23 cellular contexts compared by ENCODE assay signal in genomic region chr3:17142516-17142915, GRCh38.
DNase-seq lines count a peak whose midpoint lies in the region; ATAC-seq and TF ChIP-seq lines count a peak whose summit lies in the region.
"Had no signal": no experiment of that assay in that cellular context is flagged by ENCODE, and none has a peak within 500 bp of the region (broad histone marks: within the 10 kb centered on the region; RNA-seq: fewer than 3 reads in every experiment).

No MANE protein-coding gene starts in this region.

- peak overlapping the region; percentile 13 for H3K27ac Mint-ChIP-seq in activated CD4-positive, alpha-beta T cell treated with anti-CD3 and anti-CD28 coated beads for 36 hours
- peak overlapping the region; percentile 16 for H3K27ac Mint-ChIP-seq in stimulated activated naive B cell treated with anti-CD40 and anti-IgM and Interleukin-4, amounts not matched to agents 10 μg/mL and 1 μg/mL and 100 μg/mL, for 72 hours
- peak overlapping the region in 1 of 2 donors; percentile 88 for H3K27ac Mint-ChIP-seq in activated naive CD4-positive, alpha-beta T cell treated with anti-CD3 and anti-CD28 coated beads, Interleukin-2, amount 50 U/mL, for 72 hours
- H3K27ac Mint-ChIP-seq: B cell; CD4-positive, alpha-beta T cell; CD8-positive, alpha-beta T cell had no signal

- no peaks in the 10 kb centered on the region for H3K27me3 Mint-ChIP-seq in activated CD4-positive, alpha-beta T cell treated with anti-CD3 and anti-CD28 coated beads for 36 hours
- peaks cover 0 to 4% of the 10 kb centered on the region in 2 donors for H3K27me3 Mint-ChIP-seq in stimulated activated naive B cell treated with anti-CD40 and anti-IgM and Interleukin-4, amounts not matched to agents 10 μg/mL and 1 μg/mL and 100 μg/mL, for 72 hours
- H3K27me3 Mint-ChIP-seq: CD4-positive, alpha-beta T cell had no signal

- no peaks in the 10 kb centered on the region for H3K4me1 ChIP-seq in RWPE2 (ENCODE audit: insufficient read depth, poor library complexity, severe bottlenecking)
- H3K4me1 ChIP-seq: A549 had no signal

- H3K27ac ChIP-seq in RWPE2 (ENCODE audit: poor library complexity, severe bottlenecking): no peak overlapping the region
- H3K27ac ChIP-seq: 22Rv1; A549; BLaER1 treated with 17β-estradiol and CSF1 and Interleukin-3, amounts not matched to agents 10 nM and 100 nM; C4-2B had no signal

- no peaks in the 10 kb centered on the region for H3K36me3 ChIP-seq in RWPE2 (ENCODE audit: low read depth)
- no peaks in the 10 kb centered on the region for H3K36me3 ChIP-seq in MG63
- H3K36me3 ChIP-seq: BLaER1 treated with 17β-estradiol and CSF1 and Interleukin-3, amounts not matched to agents 10 nM and 100 nM had no signal

- H3K27me3 ChIP-seq in RWPE2 (ENCODE audit: insufficient read depth, poor library complexity, severe bottlenecking) (no peaks in the 10 kb centered on the region), MG63 (no peaks in the 10 kb centered on the region)
- H3K27me3 ChIP-seq: BLaER1 treated with 17β-estradiol and CSF1 and Interleukin-3, amounts not matched to agents 10 nM and 100 nM had no signal

- no peak for ATAC-seq in activated CD4-positive, alpha-beta T cell treated with anti-CD3 and anti-CD28 coated beads for 36 hours
- no peak for ATAC-seq in RWPE2 (ENCODE audit: low read depth)
- no peak for ATAC-seq in stimulated activated naive B cell treated with anti-CD40 and anti-IgM and Interleukin-4, amounts not matched to agents 10 μg/mL and 1 μg/mL and 100 μg/mL, for 72 hours (replicated peaks)
- no peak for ATAC-seq in activated naive CD4-positive, alpha-beta T cell treated with anti-CD3 and anti-CD28 coated beads, Interleukin-2, amount 50 U/mL, for 72 hours
- ATAC-seq: A549; CD8-positive, alpha-beta T cell had no signal

- H3K4me3 ChIP-seq in RWPE2 (ENCODE audit: severe bottlenecking): no peak overlapping the region
- no peak overlapping the region for H3K4me3 ChIP-seq in MG63
- H3K4me3 ChIP-seq: A549; BLaER1 treated with 17β-estradiol and CSF1 and Interleukin-3, amounts not matched to agents 10 nM and 100 nM had no signal

- CTCF ChIA-PET in activated CD4-positive, alpha-beta T cell treated with anti-CD3 and anti-CD28 coated beads for 36 hours (lab: Charles Lee): interaction anchor here (0.7 kb wide), 1 partner anchor 260 kb away, joined by 3 read pairs; no protein-coding TSS in a partner anchor

- H3K9me3 ChIP-seq in RWPE2 (ENCODE audit: severe bottlenecking) (no peaks in the 10 kb centered on the region), MG63 (no peaks in the 10 kb centered on the region)
- H3K9me3 ChIP-seq: A549 had no signal

- H3K36me3 Mint-ChIP-seq in activated CD4-positive, alpha-beta T cell treated with anti-CD3 and anti-CD28 coated beads for 36 hours (ENCODE audit: low read depth): no peaks in the 10 kb centered on the region
- peaks cover 0 to 9% of the 10 kb centered on the region in 2 donors for H3K36me3 Mint-ChIP-seq in stimulated activated naive B cell treated with anti-CD40 and anti-IgM and Interleukin-4, amounts not matched to agents 10 μg/mL and 1 μg/mL and 100 μg/mL, for 72 hours
- peaks cover 0 to 30% of the 10 kb centered on the region in 2 donors for H3K36me3 Mint-ChIP-seq in activated naive CD4-positive, alpha-beta T cell treated with anti-CD3 and anti-CD28 coated beads, Interleukin-2, amount 50 U/mL, for 72 hours
- H3K36me3 Mint-ChIP-seq: CD8-positive, alpha-beta T cell had no signal

- POLR2A ChIA-PET in activated CD4-positive, alpha-beta T cell treated with anti-CD3 and anti-CD28 coated beads for 36 hours (lab: Charles Lee): no interaction called here

- H3K4me1 Mint-ChIP-seq in activated CD4-positive, alpha-beta T cell treated with anti-CD3 and anti-CD28 coated beads for 36 hours: peaks cover 18% of the 10 kb centered on the region
- H3K4me1 Mint-ChIP-seq in stimulated activated naive B cell treated with anti-CD40 and anti-IgM and Interleukin-4, amounts not matched to agents 10 μg/mL and 1 μg/mL and 100 μg/mL, for 72 hours: peaks cover 9 to 10% of the 10 kb centered on the region in 2 donors

- no peak for DNase-seq in activated CD4-positive, alpha-beta T cell treated with anti-CD3 and anti-CD28 coated beads for 36 hours
- no peak for DNase-seq in activated CD4-positive, alpha-beta T cell treated with anti-CD3 and anti-CD28 coated beads, Interleukin-2, amount 50 U/mL, for 48 hours
- DNase-seq in RWPE2 (ENCODE audit: low spot score): peak; percentile 10
- peak; percentile 67 for DNase-seq in mesenteric fat pad (ENCODE audit: low spot score)
- DNase-seq in stimulated activated naive B cell treated with anti-CD40 and anti-IgM and Interleukin-4, amounts not matched to agents 10 μg/mL and 1 μg/mL and 100 μg/mL, for 72 hours: no peak
- no peak for DNase-seq in activated naive CD4-positive, alpha-beta T cell treated with anti-CD3 and anti-CD28 coated beads, Interleukin-2, amount 50 U/mL, for 72 hours (ENCODE audit: low spot score in 2 of 2)
- no peak for DNase-seq in NCI-H2196 treated with DMSO at 0.1 percent for 48 hours (lab: John Stamatoyannopoulos, UW; ENCODE audit: unreplicated experiment)
- no peak for DNase-seq in MG63
- DNase-seq: AML-193; CD4-positive, alpha-beta T cell; CD8-positive, alpha-beta T cell; DMS 273 treated with DMSO at 0.1 percent for 48 hours; DMS153; DMS53; DMS79; DND-41; EL; GDM1 had no signal

- H3K4me3 Mint-ChIP-seq in activated CD4-positive, alpha-beta T cell treated with anti-CD3 and anti-CD28 coated beads for 36 hours: no peak overlapping the region
- no peak overlapping the region for H3K4me3 Mint-ChIP-seq in stimulated activated naive B cell treated with anti-CD40 and anti-IgM and Interleukin-4, amounts not matched to agents 10 μg/mL and 1 μg/mL and 100 μg/mL, for 72 hours
- H3K4me3 Mint-ChIP-seq: B cell; CD4-positive, alpha-beta T cell; CD8-positive, alpha-beta T cell had no signal

- intact Hi-C loops in activated CD4-positive, alpha-beta T cell treated with anti-CD3 and anti-CD28 coated beads for 36 hours (cut with DNase I, micrococcal nuclease): no loop called here

- TF ChIP-seq CTCF in RWPE2 (IDR thresholded peaks at IDR 0.05; ENCODE audit: poor library complexity, severe bottlenecking): no peak

- no peaks in the 10 kb centered on the region for H3K9me3 Mint-ChIP-seq in activated CD4-positive, alpha-beta T cell treated with anti-CD3 and anti-CD28 coated beads for 36 hours (ENCODE audit: low read depth)
- H3K9me3 Mint-ChIP-seq in stimulated activated naive B cell treated with anti-CD40 and anti-IgM and Interleukin-4, amounts not matched to agents 10 μg/mL and 1 μg/mL and 100 μg/mL, for 72 hours: peaks cover 1 to 5% of the 10 kb centered on the region in 2 donors
- no peaks in the 10 kb centered on the region for H3K9me3 Mint-ChIP-seq in activated naive CD4-positive, alpha-beta T cell treated with anti-CD3 and anti-CD28 coated beads, Interleukin-2, amount 50 U/mL, for 72 hours
- H3K9me3 Mint-ChIP-seq: CD4-positive, alpha-beta T cell; CD8-positive, alpha-beta T cell had no signal

Comparison
In these comparisons a context has a peak if more than half of its experiments do, and no peak if none do; other contexts are left out.
1. DNase-seq: peak in RWPE2 (single experiment) and mesenteric fat pad (single experiment); none in activated CD4-positive, alpha-beta T cell treated with anti-CD3 and anti-CD28 coated beads for 36 hours (single experiment), activated CD4-positive, alpha-beta T cell treated with anti-CD3 and anti-CD28 coated beads, Interleukin-2, amount 50 U/mL, for 48 hours (0 of 2), stimulated activated naive B cell treated with anti-CD40 and anti-IgM and Interleukin-4, amounts not matched to agents 10 μg/mL and 1 μg/mL and 100 μg/mL, for 72 hours (single experiment), activated naive CD4-positive, alpha-beta T cell treated with anti-CD3 and anti-CD28 coated beads, Interleukin-2, amount 50 U/mL, for 72 hours (0 of 2), NCI-H2196 treated with DMSO at 0.1 percent for 48 hours (single experiment) and MG63 (single experiment).